Comparison of ENCODE assay signal across 25 cellular contexts in genomic region chr17:30545024-30545423, GRCh38.
"Had no signal": no experiment of that assay in that cellular context is flagged by ENCODE, and none has a peak within 500 bp of the region (broad histone marks: within the 10 kb centered on the region; RNA-seq: fewer than 3 reads in every experiment).

No MANE protein-coding gene starts in this region.

- H3K36me3 ChIP-seq: breast epithelium, colonic mucosa, left ventricle myocardium inferior, uterus, WERI-Rb-1 had no signal

- ATAC-seq: effector memory CD8-positive, alpha-beta T cell; gastrocnemius medialis; naive thymus-derived CD4-positive, alpha-beta T cell; sciatic nerve; stimulated activated memory B cell treated with anti-CD40 and anti-IgM and Interleukin-4, amounts not matched to agents 10 μg/mL and 1 μg/mL and 100 μg/mL, for 72 hours had no signal

- H3K4me3 ChIP-seq: breast epithelium, colonic mucosa, dorsolateral prefrontal cortex, esophagus muscularis mucosa, gastrocnemius medialis, left ventricle myocardium inferior, smooth muscle cell, stomach, uterus had no signal

- H3K9me3 ChIP-seq: breast epithelium, colonic mucosa, esophagus muscularis mucosa, gastrocnemius medialis, left ventricle myocardium inferior, stomach, uterus had no signal

- H3K27ac ChIP-seq: breast epithelium, colonic mucosa, dorsolateral prefrontal cortex, esophagus muscularis mucosa, gastrocnemius medialis, left ventricle myocardium inferior, stomach, uterus, WERI-Rb-1 had no signal

- H3K27me3 ChIP-seq: breast epithelium, colonic mucosa, dorsolateral prefrontal cortex, esophagus muscularis mucosa, gastrocnemius medialis, stomach, uterus had no signal

- H3K4me2 ChIP-seq: smooth muscle cell had no signal

- H3K4me1 ChIP-seq: breast epithelium, colonic mucosa, esophagus muscularis mucosa, gastrocnemius medialis, left ventricle myocardium inferior, stomach, uterus had no signal

- DNase-seq: activated CD4-positive, alpha-beta T cell treated with anti-CD3 and anti-CD28 coated beads, Interleukin-2, amount 50 U/mL, for 1 hour; activated CD4-positive, CD25-positive, alpha-beta regulatory T cell treated with anti-CD3 and anti-CD28 coated beads, Interleukin-2, amount 50 U/mL, for 72 hours; activated naive CD4-positive, alpha-beta T cell; activated naive CD8-positive, alpha-beta T cell treated with anti-CD3 and anti-CD28 coated beads for 36 hours; activated T-cell treated with anti-CD3 and anti-CD28 coated beads, Interleukin-2, amount 50 U/mL, for 1 hour; amniotic stem cell; colonic mucosa; dorsolateral prefrontal cortex; effector memory CD8-positive, alpha-beta T cell; gastrocnemius medialis; hypothalamus; left ventricle myocardium inferior; naive thymus-derived CD4-positive, alpha-beta T cell; posterior cingulate gyrus; stimulated activated CD4-positive, alpha-beta T cell treated with anti-CD3 and anti-CD28 coated beads, Interleukin-15, amount 100 ng/mL, for 24 hours; stomach; T1000; trophoblast cell; uterus; WERI-Rb-1 had no signal
